ENCODE assay signal across 13 cellular contexts in genomic region chr16:84881702-84882521, GRCh38.
DNase-seq lines count a peak whose midpoint lies in the region; ATAC-seq and TF ChIP-seq lines count a peak whose summit lies in the region.
"Had no signal": no experiment of that assay in that cellular context is flagged by ENCODE, and none has a peak within 500 bp of the region (broad histone marks: within the 10 kb centered on the region; RNA-seq: fewer than 3 reads in every experiment).

No MANE protein-coding gene starts in this region.

- H3K4me1 ChIP-seq in SJCRH30, result peaks cover 7% of the 10 kb centered on the region

- no peaks in the 10 kb centered on the region for H3K36me3 ChIP-seq in SJCRH30

- DNase-seq in EL, result peak; percentile 96
- DNase-seq in SJCRH30, result peak; percentile 25 to 32
- DNase-seq in fibroblast of pulmonary artery (ENCODE audit: low read depth), result peak; percentile 78
- DNase-seq in renal cortical epithelial cell (ENCODE audit: low read depth), result peak; percentile 69
- no peak for DNase-seq in activated naive CD4-positive, alpha-beta T cell (lab: John Stamatoyannopoulos, UW)
- DNase-seq: activated naive CD8-positive, alpha-beta T cell treated with anti-CD3 and anti-CD28 coated beads, Interleukin-2, amount 50 U/mL, for 24 hours; DMS153; glutamatergic neuron; NCI-H2081 treated with DMSO at 0.1 percent for 48 hours had no signal

- H3K27me3 ChIP-seq in SJCRH30, result no peaks in the 10 kb centered on the region
- H3K27me3 ChIP-seq: tibial artery had no signal

- H3K4me3 ChIP-seq in SJCRH30 (no peak overlapping the region), fibroblast of pulmonary artery (replicated peaks; ENCODE audit: low read depth, low read length) (no peak overlapping the region)
- H3K4me3 ChIP-seq: tibial artery had no signal

- ATAC-seq in GM19467 (IDR thresholded peaks at IDR 0.05; ENCODE audit: unreplicated experiment) (no peak), GM18909 (IDR thresholded peaks at IDR 0.05; ENCODE audit: poor library complexity, unreplicated experiment) (no peak), HG03439 (IDR thresholded peaks at IDR 0.05; ENCODE audit: unreplicated experiment) (no peak)
- ATAC-seq: activated naive CD8-positive, alpha-beta T cell treated with anti-CD3 and anti-CD28 coated beads, Interleukin-2, amount 50 U/mL, for 24 hours had no signal

- H3K27ac ChIP-seq in SJCRH30, result no peak overlapping the region
- H3K27ac ChIP-seq: tibial artery had no signal

- no peaks in the 10 kb centered on the region for H3K9me3 ChIP-seq in SJCRH30 (replicated peaks)
- H3K9me3 ChIP-seq: tibial artery had no signal

- TF ChIP-seq CTCF in fibroblast of pulmonary artery (IDR thresholded peaks at IDR 0.05; ENCODE audit: low read length, missing control alignments), result no peak

Comparison
In these comparisons a context has a peak if more than half of its experiments do, and no peak if none do; other contexts are left out.
1. DNase-seq: peak in EL (single experiment), SJCRH30 (2 of 2), fibroblast of pulmonary artery (single experiment) and renal cortical epithelial cell (single experiment); none in activated naive CD4-positive, alpha-beta T cell (0 of 4).